Comparison of ENCODE assay signal across 9 cellular contexts in genomic region chr16:11698271-11698689, GRCh38. TPM values are rescaled to one million over a fixed set of nuclear protein-coding genes. Genes with fewer than 3 reads are reported as not detected.
DNase-seq lines count a peak whose midpoint lies in the region; TF ChIP-seq lines count a peak whose summit lies in the region.
"Had no signal": no experiment of that assay in that cellular context is flagged by ENCODE, and none has a peak within 500 bp of the region (broad histone marks: within the 10 kb centered on the region; RNA-seq: fewer than 3 reads in every experiment).

No MANE protein-coding gene starts in this region.

- H3K4me3 Mint-ChIP-seq in type B pancreatic cell, result no peak overlapping the region

- TF ChIP-seq CTCF in type B pancreatic cell (conservative IDR thresholded peaks at IDR 0.05), result no peak

- DNase-seq in stimulated activated CD4-positive, alpha-beta T cell treated with anti-CD3 and anti-CD28 coated beads, Interleukin-12 subunit alpha, Interleukin-12 subunit beta, amount 100 ng/mL, for 48 hours (ENCODE audit: low read depth in 2 of 3, low spot score in 1 of 3), result peak in 2 of 3 donors; percentile 10 to 17
- DNase-seq in stimulated activated CD4-positive, alpha-beta T cell treated with anti-CD3 and anti-CD28 coated beads, Interleukin-2, amount 100 ng/mL, for 48 hours, result no peak
- DNase-seq in activated CD4-positive, alpha-beta T cell treated with anti-CD3 and anti-CD28 coated beads, Interleukin-2, amount 50 U/mL, for 48 hours, result peak; percentile 17 to 31
- DNase-seq in glomerular visceral epithelial cell (ENCODE audit: extremely low spot score) (peak; percentile 45), type B pancreatic cell (ENCODE audit: extremely low spot score, unreplicated experiment) (no peak), SIG-M5 (lab: John Stamatoyannopoulos, UW) (no peak), AG08395 (ENCODE audit: low spot score) (no peak)
- DNase-seq in activated CD4-positive, CD25-positive, alpha-beta regulatory T cell (lab: John Stamatoyannopoulos, UW), result no peak
- DNase-seq: SW 1271 had no signal

- no peaks in the 10 kb centered on the region for H3K9me3 Mint-ChIP-seq in type B pancreatic cell

- peaks cover 22% of the 10 kb centered on the region for H3K36me3 Mint-ChIP-seq in type B pancreatic cell

- peaks cover 3% of the 10 kb centered on the region for H3K4me1 Mint-ChIP-seq in type B pancreatic cell (ENCODE audit: unreplicated experiment)

- H3K27ac Mint-ChIP-seq in type B pancreatic cell, result peak overlapping the region; percentile 32

- no peaks in the 10 kb centered on the region for H3K27me3 Mint-ChIP-seq in type B pancreatic cell

RNA-seq across cellular contexts. Expression of gene SNN, which starts 30.0 kb away (rescaled TPM):
- 23.8 and 44.0 TPM in 2 replicates for total RNA-seq in type B pancreatic cell (ENCODE audit: low replicate concordance)

RNA-seq across cellular contexts. Expression of gene TXNDC11, which starts 44.4 kb away (rescaled TPM):
- 26.7 and 39.0 TPM in 2 replicates for total RNA-seq in type B pancreatic cell (ENCODE audit: low replicate concordance)

Comparison
In these comparisons a context has a peak if more than half of its experiments do, and no peak if none do; other contexts are left out.
1. DNase-seq: peak in stimulated activated CD4-positive, alpha-beta T cell treated with anti-CD3 and anti-CD28 coated beads, Interleukin-12 subunit alpha, Interleukin-12 subunit beta, amount 100 ng/mL, for 48 hours (2 of 3), activated CD4-positive, alpha-beta T cell treated with anti-CD3 and anti-CD28 coated beads, Interleukin-2, amount 50 U/mL, for 48 hours (2 of 2) and glomerular visceral epithelial cell (single experiment); none in stimulated activated CD4-positive, alpha-beta T cell treated with anti-CD3 and anti-CD28 coated beads, Interleukin-2, amount 100 ng/mL, for 48 hours (0 of 2), type B pancreatic cell (single experiment), activated CD4-positive, CD25-positive, alpha-beta regulatory T cell (0 of 4), SIG-M5 (single experiment) and AG08395 (single experiment).